ENCODE assay signal across 7 cellular contexts in the genomic region with DNA sequence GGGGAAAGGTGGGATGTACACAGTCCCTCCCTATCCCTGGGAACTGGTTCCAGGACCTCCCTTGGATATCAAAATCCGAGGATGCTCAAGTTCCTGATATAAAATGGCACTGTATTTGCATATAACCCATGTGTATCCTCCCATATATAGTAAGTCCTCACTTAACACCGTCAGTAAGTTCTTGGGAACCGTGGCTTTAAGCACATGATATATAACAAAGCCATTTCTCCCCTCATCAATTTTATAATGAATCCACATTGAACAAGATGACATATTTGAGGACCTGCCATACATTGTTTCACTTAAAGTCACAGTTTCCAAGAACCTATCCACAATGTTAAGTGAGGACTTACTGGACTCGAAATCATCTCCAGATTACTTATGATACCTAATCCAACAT. TPM values are rescaled to one million over a fixed set of nuclear protein-coding genes. Genes with fewer than 3 reads are reported as not detected.
"Had no signal": no experiment of that assay in that cellular context is flagged by ENCODE, and none has a peak within 500 bp of the region (broad histone marks: within the 10 kb centered on the region; RNA-seq: fewer than 3 reads in every experiment).

No MANE protein-coding gene starts in this region.

- H3K27ac ChIP-seq: KMS-11 had no signal

- ATAC-seq: GM23338 had no signal

- H3K27ac Mint-ChIP-seq: GM23338, H9, HFFc6 had no signal

- H3K4me3 Mint-ChIP-seq: GM23338, H9, HFFc6 had no signal

- DNase-seq: H9, HCEC 1CT, HFFc6, IMR-90, KBM-7 had no signal

- H3K9me3 Mint-ChIP-seq: GM23338, HFFc6 had no signal

- H3K4me3 ChIP-seq: GM23338 had no signal

RNA-seq across cellular contexts. Expression of gene CRYGN, which starts 5.4 kb away (rescaled TPM):
- total RNA-seq: HFFc6, IMR-90 had no signal

RNA-seq across cellular contexts. Expression of gene WDR86, which starts 24.7 kb away (rescaled TPM):
- total RNA-seq: HFFc6, IMR-90 had no signal
